8 cellular contexts compared by ENCODE assay signal in genomic region chr15:63190993-63191392, GRCh38. TPM values are rescaled to one million over a fixed set of nuclear protein-coding genes. Genes with fewer than 3 reads are reported as not detected.
DNase-seq lines count a peak whose midpoint lies in the region; ATAC-seq, FAIRE-seq and TF ChIP-seq lines count a peak whose summit lies in the region.

No MANE protein-coding gene starts in this region.

- peak overlapping the region; percentile 95 to 98 (median 97) for H3K27ac Mint-ChIP-seq in CD4-positive, CD25-positive, alpha-beta regulatory T cell

- peak overlapping the region; percentile 77 to 91 for H3K9ac ChIP-seq in duodenal mucosa (ENCODE audit: low read depth in 1 of 2, low read length in 2 of 2)

- no peak for ATAC-seq in CD4-positive, CD25-positive, alpha-beta regulatory T cell (ENCODE audit: low read depth in 2 of 2)
- ATAC-seq in HG03439 (IDR thresholded peaks at IDR 0.05; ENCODE audit: unreplicated experiment): no peak

- FAIRE-seq in frontal cortex (lab: Jason Lieb, UNC): no peak

- H3K27me3 Mint-ChIP-seq in CD4-positive, CD25-positive, alpha-beta regulatory T cell: no peaks in the 10 kb centered on the region

- H3K4me1 ChIP-seq in CD4-positive, CD25-positive, alpha-beta regulatory T cell (ENCODE audit: control insufficient read depth, insufficient read depth, low read length, poor library complexity, severe bottlenecking): peaks cover 61% of the 10 kb centered on the region
- H3K4me1 ChIP-seq in duodenal mucosa (ENCODE audit: control insufficient read depth in 1 of 2, insufficient read depth in 2 of 2, low read length in 2 of 2) (peaks cover 24 to 47% of the 10 kb centered on the region in 2 donors), neuron (ENCODE audit: insufficient read depth, low read length) (peaks cover 29% of the 10 kb centered on the region)

- no peak for TF ChIP-seq CTCF in NB4 (IDR thresholded peaks at IDR 0.05; ENCODE audit: low read depth, low read length)

- no peak for DNase-seq in CD4-positive, CD25-positive, alpha-beta regulatory T cell
- DNase-seq in NB4 (ENCODE audit: low read depth) (no peak), inferior parietal cortex (ENCODE audit: extremely low spot score) (no peak), frontal cortex (ENCODE audit: low spot score in 2 of 2) (no peak), NCI-H2227 (lab: John Stamatoyannopoulos, UW; ENCODE audit: unreplicated experiment) (no peak)

- no peaks in the 10 kb centered on the region for H3K36me3 ChIP-seq in CD4-positive, CD25-positive, alpha-beta regulatory T cell (ENCODE audit: control insufficient read depth, insufficient read depth, low read length)
- H3K36me3 ChIP-seq in duodenal mucosa (ENCODE audit: control insufficient read depth in 1 of 2, insufficient read depth in 2 of 2, low read length in 2 of 2) (no peaks in the 10 kb centered on the region), neuron (ENCODE audit: insufficient read depth, low read length) (no peaks in the 10 kb centered on the region)

- no peaks in the 10 kb centered on the region for H3K27me3 ChIP-seq in CD4-positive, CD25-positive, alpha-beta regulatory T cell (ENCODE audit: control insufficient read depth, insufficient read depth, low read length)
- H3K27me3 ChIP-seq in duodenal mucosa (ENCODE audit: control insufficient read depth in 1 of 2, insufficient read depth in 2 of 2, low read length in 2 of 2) (no peaks in the 10 kb centered on the region), neuron (ENCODE audit: insufficient read depth, low read length) (no peaks in the 10 kb centered on the region)

- H3K9me3 Mint-ChIP-seq in CD4-positive, CD25-positive, alpha-beta regulatory T cell: peaks cover 0 to 3% (median 0%) of the 10 kb centered on the region in 7 donors

- H3K4me1 Mint-ChIP-seq in CD4-positive, CD25-positive, alpha-beta regulatory T cell: peaks cover 18 to 72% (median 53%) of the 10 kb centered on the region in 4 donors

- peak overlapping the region; percentile 89 to 99 (median 98) for H3K4me3 Mint-ChIP-seq in CD4-positive, CD25-positive, alpha-beta regulatory T cell

- peaks cover 4% of the 10 kb centered on the region for H3K36me3 Mint-ChIP-seq in CD4-positive, CD25-positive, alpha-beta regulatory T cell

- peak overlapping the region; percentile 96 for H3K4me3 ChIP-seq in CD4-positive, CD25-positive, alpha-beta regulatory T cell (ENCODE audit: low read depth, low read length)
- H3K4me3 ChIP-seq in NB4 (ENCODE audit: low read depth, low read length) (peak overlapping the region; percentile 71), duodenal mucosa (ENCODE audit: low read depth in 1 of 2, low read length in 2 of 2) (peak overlapping the region; percentile 87 to 99), neuron (ENCODE audit: low read length) (peak overlapping the region; percentile 64)

- H3K27ac ChIP-seq in CD4-positive, CD25-positive, alpha-beta regulatory T cell (ENCODE audit: insufficient read depth, low read length, poor library complexity, severe bottlenecking): peak overlapping the region; percentile 96
- no peak overlapping the region for H3K27ac ChIP-seq in duodenal mucosa (ENCODE audit: low read depth, low read length)

- no peak overlapping the region for H2AFZ ChIP-seq in neuron (ENCODE audit: low read depth, low read length)

- no peak for TF ChIP-seq POLR2A in NB4 (IDR thresholded peaks at IDR 0.05; ENCODE audit: extremely low read depth, insufficient read length)

- H3K9me3 ChIP-seq in CD4-positive, CD25-positive, alpha-beta regulatory T cell (ENCODE audit: control insufficient read depth in 2 of 2, low read length in 2 of 2): no peaks in the 10 kb centered on the region
- H3K9me3 ChIP-seq in duodenal mucosa (ENCODE audit: control insufficient read depth in 1 of 2, low read length in 2 of 2) (no peaks in the 10 kb centered on the region), neuron (ENCODE audit: low read length) (no peaks in the 10 kb centered on the region)

RNA-seq across cellular contexts. Expression of gene RAB8B, which starts 1.6 kb away (rescaled TPM):
- total RNA-seq in CD4-positive, CD25-positive, alpha-beta regulatory T cell: 114 TPM
- 10 to 100 TPM; 67.4 to 82.4 (median 74.4) TPM for polyA plus RNA-seq in CD4-positive, CD25-positive, alpha-beta regulatory T cell
- total RNA-seq in frontal cortex: 110 TPM

RNA-seq across cellular contexts. Expression of gene RPS27L, which starts 33.7 kb away (rescaled TPM):
- total RNA-seq in CD4-positive, CD25-positive, alpha-beta regulatory T cell: 94.0 TPM
- 100 to 1,000 TPM; 264 to 422 (median 337) TPM for polyA plus RNA-seq in CD4-positive, CD25-positive, alpha-beta regulatory T cell
- 21.6 TPM for total RNA-seq in frontal cortex
